21 cellular contexts compared by ENCODE assay signal in the genomic region with DNA sequence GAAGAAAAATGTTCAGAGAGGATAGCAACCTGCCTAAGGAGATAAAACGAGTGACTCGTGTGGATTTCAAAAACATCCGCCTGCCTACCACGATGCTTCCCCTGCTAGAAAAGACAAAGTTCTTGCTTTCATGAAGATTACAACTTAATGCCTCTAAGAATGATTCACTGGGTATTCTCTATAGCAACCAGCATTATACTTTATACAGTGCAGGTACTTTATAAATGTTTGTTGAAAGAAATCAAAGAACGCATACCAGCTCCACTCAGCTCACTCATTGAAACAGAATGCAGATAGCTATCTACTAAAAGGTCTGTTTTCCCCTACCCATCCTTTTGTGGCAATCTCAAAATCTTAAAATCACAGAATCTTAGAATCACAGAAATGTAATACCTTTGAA. TPM values are rescaled to one million over a fixed set of nuclear protein-coding genes. Genes with fewer than 3 reads are reported as not detected.
DNase-seq lines count a peak whose midpoint lies in the region; FAIRE-seq and TF ChIP-seq lines count a peak whose summit lies in the region.
"Had no signal": no experiment of that assay in that cellular context is flagged by ENCODE, and none has a peak within 500 bp of the region (broad histone marks: within the 10 kb centered on the region; RNA-seq: fewer than 3 reads in every experiment).

No MANE protein-coding gene starts in this region.

- H3K4me1 ChIP-seq in hepatocyte (ENCODE audit: insufficient read depth) (peaks cover 5% of the 10 kb centered on the region), stomach smooth muscle (ENCODE audit: control insufficient read depth, insufficient read depth, low read length) (no peaks in the 10 kb centered on the region)
- H3K4me1 ChIP-seq: SJCRH30 had no signal

- no peaks in the 10 kb centered on the region for H3K9me2 ChIP-seq in hepatocyte (replicated peaks; ENCODE audit: insufficient read depth)

- H4K20me1 ChIP-seq in hepatocyte (ENCODE audit: insufficient read depth, poor library complexity, severe bottlenecking) = no peaks in the 10 kb centered on the region

- TF ChIP-seq CTCF in hepatocyte (IDR thresholded peaks at IDR 0.05; ENCODE audit: poor library complexity) = no peak

- peak overlapping the region; percentile 40 for H3K4me2 ChIP-seq in hepatocyte
- H3K4me2 ChIP-seq: GM23338 had no signal

- peaks cover 90% of the 10 kb centered on the region for H3K79me2 ChIP-seq in hepatocyte

- WGBS in hepatocyte (ENCODE audit: low lambda C conversion rate, missing lambda C conversion rate) = 54% methylated on average over 5 of the region's 5 CpGs

- H3K4me3 ChIP-seq in hepatocyte = no peak overlapping the region
- H3K4me3 ChIP-seq in stomach smooth muscle (ENCODE audit: low read length in 2 of 2) = peak overlapping the region; percentile 26 to 29
- H3K4me3 ChIP-seq: GM12878, GM23338, MG63, SJCRH30 had no signal

- peak overlapping the region; percentile 17 for H3K27ac ChIP-seq in hepatocyte
- H3K27ac ChIP-seq in stomach smooth muscle (ENCODE audit: low read length) = no peak overlapping the region
- H3K27ac ChIP-seq: RWPE1, SJCRH30 had no signal

- H3K9me3 ChIP-seq in hepatocyte (ENCODE audit: low read depth) (no peaks in the 10 kb centered on the region), stomach smooth muscle (ENCODE audit: control insufficient read depth in 2 of 2, low read length in 2 of 2) (no peaks in the 10 kb centered on the region)
- H3K9me3 ChIP-seq: MG63, SJCRH30 had no signal

- H2AFZ ChIP-seq in hepatocyte = no peak overlapping the region
- H2AFZ ChIP-seq: GM23338 had no signal

- H3K27me3 ChIP-seq in hepatocyte = no peaks in the 10 kb centered on the region
- H3K27me3 ChIP-seq in stomach smooth muscle (ENCODE audit: control insufficient read depth in 1 of 2, insufficient read depth in 2 of 2, low read length in 2 of 2) = no peaks in the 10 kb centered on the region
- H3K27me3 ChIP-seq: MG63, SJCRH30 had no signal

- no peaks in the 10 kb centered on the region for H3K36me3 ChIP-seq in hepatocyte (replicated peaks; ENCODE audit: insufficient read depth, low read depth)
- H3K36me3 ChIP-seq in stomach smooth muscle (ENCODE audit: control insufficient read depth in 2 of 2, insufficient read depth in 2 of 2, low read length in 2 of 2) = no peaks in the 10 kb centered on the region
- H3K36me3 ChIP-seq: MG63, SJCRH30 had no signal

- FAIRE-seq in TTC549 (lab: Jason Lieb, UNC) = peak; percentile 15
- FAIRE-seq: GM12878, GM18507 had no signal

- no peak overlapping the region for H3K9ac ChIP-seq in stomach smooth muscle (ENCODE audit: low read length in 2 of 2)

- DNase-seq in HT1080 (ENCODE audit: low read depth) = peak; percentile 6
- peak; percentile 20 for DNase-seq in hepatocyte (ENCODE audit: low spot score)
- DNase-seq in activated CD4-positive, alpha-beta T cell treated with anti-CD3 and anti-CD28 coated beads, Interleukin-2, amount 50 U/mL, for 4 hours = no peak
- DNase-seq in putamen (ENCODE audit: low spot score) = no peak
- no peak for DNase-seq in amygdala (lab: John Stamatoyannopoulos, UW)
- DNase-seq: C1 segment of cervical spinal cord, GDM1, KG1, MG63, NCI-H1105, NCI-H1694, NCI-H2107, NCI-H345, NCI-H526 treated with DMSO at 0.1 percent for 48 hours, SJCRH30 had no signal

RNA-seq across cellular contexts. Expression of gene GASK1B, which starts 33.7 kb away (rescaled TPM):
- total RNA-seq in HT1080 (2014; rRNA removed; shearing (Covaris generic)) = 0.21 TPM in 1 of 2 replicates, not detected in the other
- 0.28 and 0.31 TPM in 2 replicates for polyA plus RNA-seq in HT1080 (2015; cell fraction: cytosol; rRNA removed)
- polyA plus RNA-seq in HT1080 (2015; cell fraction: nucleus; rRNA removed) = 0.40 and 0.57 TPM in 2 replicates
- total RNA-seq in hepatocyte = 88.8 and 89.8 TPM in 2 replicates
- 27.2 and 30.9 TPM in 2 replicates for polyA plus RNA-seq in hepatocyte
- total RNA-seq: GM23338 had no signal
- polyA plus RNA-seq: GM23338 had no signal

Comparison
In these comparisons a context has a peak if more than half of its experiments do, and no peak if none do; other contexts are left out.
1. DNase-seq: peak in HT1080 (single experiment) and hepatocyte (single experiment); none in activated CD4-positive, alpha-beta T cell treated with anti-CD3 and anti-CD28 coated beads, Interleukin-2, amount 50 U/mL, for 4 hours (0 of 2), putamen (single experiment) and amygdala (0 of 56).
2. RNA of gene GASK1B, which starts 33.7 kb away (total RNA-seq): 88.8 to 89.8 TPM in hepatocyte; 0.21 TPM in HT1080; every median in the first group is over 10 times any median in the second.